10 cellular contexts compared by ENCODE assay signal in the genomic region with DNA sequence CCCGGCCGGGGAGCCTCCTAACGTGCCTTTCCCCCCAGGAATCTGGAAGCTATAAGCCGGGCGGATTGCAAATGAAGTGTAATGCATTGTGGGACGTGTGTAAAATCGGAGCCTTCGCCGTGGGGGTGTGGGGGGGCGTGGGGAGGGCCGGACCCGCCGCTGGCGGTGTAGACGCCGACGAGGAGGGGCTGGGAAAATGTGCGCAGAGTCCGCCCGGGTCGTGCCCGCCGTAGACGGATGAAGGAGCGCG. TPM values are rescaled to one million over a fixed set of nuclear protein-coding genes. Genes with fewer than 3 reads are reported as not detected.
DNase-seq lines count a peak whose midpoint lies in the region; ATAC-seq, FAIRE-seq and TF ChIP-seq lines count a peak whose summit lies in the region.
"Had no signal": no experiment of that assay in that cellular context is flagged by ENCODE, and none has a peak within 500 bp of the region (broad histone marks: within the 10 kb centered on the region; RNA-seq: fewer than 3 reads in every experiment).

No MANE protein-coding gene starts in this region.

- TF ChIP-seq EP300 in esophagus muscularis mucosa (IDR thresholded peaks at IDR 0.05), result no peak
- TF ChIP-seq EP300 in upper lobe of left lung (IDR thresholded peaks at IDR 0.05), result no peak

- 0% methylated on average over 1 of the region's 26 CpGs for WGBS in esophagus muscularis mucosa
- 6% methylated on average over 26 of the region's 26 CpGs; no CpG with 5 or more reads in 1 of the 2 donors for WGBS in upper lobe of left lung, 2 donors

- TF ChIP-seq CTCF in esophagus muscularis mucosa (IDR thresholded peaks at IDR 0.05), result no peak
- TF ChIP-seq CTCF in upper lobe of left lung (IDR thresholded peaks at IDR 0.05), result no peak

- peak overlapping the region; percentile 65 to 73 (median 71) for H3K4me3 ChIP-seq in esophagus muscularis mucosa
- peak overlapping the region; percentile 43 to 52 for H3K4me3 ChIP-seq in muscle layer of duodenum (ENCODE audit: low read depth in 1 of 2, low read length in 2 of 2)
- H3K4me3 ChIP-seq in upper lobe of left lung, result peak overlapping the region; percentile 1 to 70 (median 63)

- H3K9me3 ChIP-seq in esophagus muscularis mucosa (no peaks in the 10 kb centered on the region), muscle layer of duodenum (ENCODE audit: control insufficient read depth in 1 of 2, low read length in 2 of 2) (no peaks in the 10 kb centered on the region), upper lobe of left lung (no peaks in the 10 kb centered on the region)

- intact Hi-C loops in esophagus muscularis mucosa (cut with DNase I), result no loop called here

- H3K27ac ChIP-seq in esophagus muscularis mucosa (replicated peaks in 1 of 4) (peak overlapping the region in 2 of 4 donors; percentile 63 to 79), muscle layer of duodenum (ENCODE audit: low read length) (no peak overlapping the region), upper lobe of left lung (no peak overlapping the region)
- H3K27ac ChIP-seq: 22Rv1 had no signal

- no peaks in the 10 kb centered on the region for H3K27me3 ChIP-seq in esophagus muscularis mucosa
- H3K27me3 ChIP-seq in muscle layer of duodenum (ENCODE audit: low read depth, low read length), result no peaks in the 10 kb centered on the region
- peaks cover 0 to 9% (median 3%) of the 10 kb centered on the region in 4 donors for H3K27me3 ChIP-seq in upper lobe of left lung

- TF ChIP-seq POLR2A in esophagus muscularis mucosa (IDR thresholded peaks at IDR 0.05; ENCODE audit: low read depth) (no peak), upper lobe of left lung (IDR thresholded peaks at IDR 0.05) (no peak), H54 (IDR thresholded peaks at IDR 0.05; ENCODE audit: low read depth, low read length) (no peak)

- H3K36me3 ChIP-seq in esophagus muscularis mucosa, result no peaks in the 10 kb centered on the region
- no peaks in the 10 kb centered on the region for H3K36me3 ChIP-seq in muscle layer of duodenum (ENCODE audit: control insufficient read depth in 1 of 2, insufficient read depth in 2 of 2, low read length in 2 of 2)
- H3K36me3 ChIP-seq in upper lobe of left lung, result no peaks in the 10 kb centered on the region

- no peak for ATAC-seq in upper lobe of left lung (ENCODE audit: low FRiP score in 2 of 2)
- ATAC-seq in left lobe of liver, result no peak

- H3K4me1 ChIP-seq in esophagus muscularis mucosa (peaks cover 11 to 32% (median 30%) of the 10 kb centered on the region in 4 donors), muscle layer of duodenum (ENCODE audit: control insufficient read depth in 1 of 2, insufficient read depth in 2 of 2, low read length in 2 of 2) (peaks cover 0 to 30% of the 10 kb centered on the region in 2 donors), upper lobe of left lung (peaks cover 13 to 30% (median 24%) of the 10 kb centered on the region in 4 donors)

- DNase-seq in DMS 273 (lab: John Stamatoyannopoulos, UW; ENCODE audit: unreplicated experiment), result peak; percentile 54
- DNase-seq in DMS 273 treated with DMSO at 0.1 percent for 48 hours (lab: John Stamatoyannopoulos, UW), result no peak
- DNase-seq in esophagus muscularis mucosa (ENCODE audit: extremely low spot score), result no peak
- no peak for DNase-seq in upper lobe of left lung
- no peak for DNase-seq in left lobe of liver (ENCODE audit: low spot score)
- DNase-seq in H54 (ENCODE audit: insufficient read length, low spot score), result no peak
- no peak for DNase-seq in NCI-H1092 (lab: John Stamatoyannopoulos, UW)

- FAIRE-seq in H54 (lab: Jason Lieb, UNC), result no peak
- FAIRE-seq: G401.6 had no signal

RNA-seq across cellular contexts. Expression of gene STOX2, which starts 1.3 kb away (rescaled TPM):
- 10 to 100 TPM in 2 of 4 donors, 1 to 10 TPM in 2; 7.0 to 11.7 (median 10.5) TPM for total RNA-seq in esophagus muscularis mucosa
- total RNA-seq in upper lobe of left lung, result 10 to 100 TPM; 10.1 to 49.2 (median 24.1) TPM
- total RNA-seq in left lobe of liver, result 3.8 TPM
